Comparison of ENCODE assay signal across 8 cellular contexts in the genomic region with DNA sequence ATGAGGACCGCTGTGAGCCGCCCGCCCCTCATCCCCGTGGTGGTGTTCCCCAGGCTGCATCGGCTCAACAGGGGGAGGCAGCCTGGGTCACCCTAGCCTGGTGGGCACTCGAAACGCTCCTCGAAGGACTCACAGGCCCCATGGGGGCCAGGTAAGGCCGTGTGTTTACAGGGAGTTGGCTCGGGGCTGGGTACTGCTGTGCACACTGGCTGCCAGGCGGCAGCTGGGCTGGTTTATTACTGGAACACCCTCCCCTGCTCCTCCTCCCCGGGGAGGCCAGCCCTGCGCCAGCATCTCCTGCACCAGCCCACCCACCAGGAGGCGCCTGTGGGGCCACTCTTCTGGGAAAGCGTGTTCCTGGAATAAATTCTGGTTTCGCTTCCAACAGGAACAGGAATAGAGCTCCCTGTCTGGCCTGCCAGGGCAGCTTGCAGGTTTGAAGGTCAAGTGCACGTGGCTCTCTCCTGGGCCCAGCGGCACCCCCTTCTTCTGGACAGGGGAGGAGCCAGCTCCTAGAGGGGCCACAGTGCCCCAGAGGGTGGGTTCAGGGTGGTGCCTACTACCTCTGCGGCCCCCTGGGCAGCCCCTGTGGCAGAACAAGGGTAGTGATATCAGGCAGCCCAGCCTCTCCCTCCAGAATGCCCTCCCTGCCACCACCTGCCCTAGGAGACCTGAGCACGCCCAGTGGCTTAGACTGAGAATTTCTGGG. TPM values are rescaled to one million over a fixed set of nuclear protein-coding genes. Genes with fewer than 3 reads are reported as not detected.
DNase-seq lines count a peak whose midpoint lies in the region; ATAC-seq, FAIRE-seq and TF ChIP-seq lines count a peak whose summit lies in the region.

No MANE protein-coding gene starts in this region.

- 30 to 40% (median 37%) methylated on average over 8 to 20 of the region's 20 CpGs for WGBS in adrenal gland, 4 donors
- WGBS in small intestine, 3 donors, result 17 to 45% (median 34%) methylated on average over 17 to 20 of the region's 20 CpGs

- TF ChIP-seq POLR2A in adrenal gland (IDR thresholded peaks at IDR 0.05), result no peak

- H3K27me3 ChIP-seq in adrenal gland, result no peaks in the 10 kb centered on the region
- H3K27me3 ChIP-seq in small intestine (ENCODE audit: control insufficient read depth in 2 of 2, insufficient read depth in 2 of 2, low read length in 2 of 2), result no peaks in the 10 kb centered on the region

- no peak for ATAC-seq in HG03135 (IDR thresholded peaks at IDR 0.05; ENCODE audit: unreplicated experiment)

- H3K36me3 ChIP-seq in adrenal gland (replicated peaks in 1 of 2) (peaks cover 0 to 11% of the 10 kb centered on the region in 2 donors), small intestine (ENCODE audit: control insufficient read depth in 2 of 2, insufficient read depth in 2 of 2, low read length in 2 of 2) (peaks cover 0 to 3% of the 10 kb centered on the region in 2 donors)

- intact Hi-C loops in adrenal gland (cut with DNase I), result loop anchor here in 1 of 2 donors (5.0 kb wide), 1 partner anchor 36 kb away; no protein-coding TSS in a partner anchor

- no peak for FAIRE-seq in small intestine (lab: Jason Lieb, UNC)

- H3K9me3 ChIP-seq in adrenal gland (replicated peaks in 1 of 3), result no peaks in the 10 kb centered on the region
- H3K9me3 ChIP-seq in small intestine (ENCODE audit: control insufficient read depth, low read depth), result no peaks in the 10 kb centered on the region

- DNase-seq in activated effector memory CD4-positive, alpha-beta T cell treated with Interleukin-2 at 50 U/mL for 16 hours, result peak; percentile 8
- DNase-seq in activated effector memory CD4-positive, alpha-beta T cell treated with anti-CD3 and anti-CD28 coated beads, Interleukin-2, amount 50 U/mL, for 16 hours, result no peak
- DNase-seq in NCI-H345 treated with DMSO at 0.1 percent for 48 hours (lab: John Stamatoyannopoulos, UW; ENCODE audit: unreplicated experiment), result peak; percentile 36
- peak; percentile 88 to 97 (median 95) for DNase-seq in adrenal gland
- DNase-seq in hepatic stellate cell (ENCODE audit: low spot score), result peak; percentile 86
- peak; percentile 98 for DNase-seq in small intestine
- no peak for DNase-seq in T-helper 9 cell

- peak; percentile 63 to 89 (median 78) for TF ChIP-seq CTCF in adrenal gland (IDR thresholded peaks at IDR 0.05)

- H3K4me3 ChIP-seq in adrenal gland, result no peak overlapping the region
- no peak overlapping the region for H3K4me3 ChIP-seq in small intestine (ENCODE audit: low read depth in 1 of 2, low read length in 2 of 2)

- peak overlapping the region; percentile 77 to 93 (median 85) for H3K27ac ChIP-seq in adrenal gland
- H3K27ac ChIP-seq in small intestine (ENCODE audit: low read depth in 1 of 2, low read length in 1 of 2), result peak overlapping the region; percentile 74 to 85

- H3K4me1 ChIP-seq in adrenal gland (replicated peaks in 1 of 2), result peaks cover 14 to 15% of the 10 kb centered on the region in 2 donors
- H3K4me1 ChIP-seq in small intestine (ENCODE audit: control insufficient read depth in 2 of 2, insufficient read depth in 1 of 2, low read depth in 1 of 2, low read length in 1 of 2), result peaks cover 0 to 5% of the 10 kb centered on the region in 2 donors

RNA-seq across cellular contexts. Expression of a gene that starts 11.3 kb away (rescaled TPM):
- 100 to 1,000 TPM in 1 of 8 donors, 10 to 100 TPM in 7; 63.5 to 115 (median 77.4) TPM for total RNA-seq in adrenal gland
- 100 to 1,000 TPM in 2 of 3 donors, 1 to 10 TPM in 1; 5.0 to 248 (median 144) TPM for polyA plus RNA-seq in adrenal gland
- polyA plus RNA-seq in small intestine, result 10 to 100 TPM; 19.5 to 87.6 (median 45.9) TPM

RNA-seq across cellular contexts. Expression of a gene that starts 13.1 kb away (rescaled TPM):
- under 1 TPM in 2 of 8 donors, not detected in 6; 0.46 to 0.92 TPM for total RNA-seq in adrenal gland
- polyA plus RNA-seq in adrenal gland (1 to 10 TPM in 2 of 3 donors, under 1 TPM in 1; 0.22 to 3.1 (median 2.6) TPM), small intestine (1 to 10 TPM in 1 of 3 donors, under 1 TPM in 1, not detected in 1; 0.49 to 2.5 TPM)

RNA-seq across cellular contexts. Expression of a gene that starts 17.8 kb away (rescaled TPM):
- total RNA-seq in adrenal gland, result 1 to 10 TPM in 3 of 8 donors, under 1 TPM in 2, not detected in 3; 0.11 to 2.9 (median 2.1) TPM
- 10 to 100 TPM in 1 of 3 donors, 1 to 10 TPM in 1, under 1 TPM in 1; 0.29 to 48.7 (median 4.1) TPM for polyA plus RNA-seq in adrenal gland
- 1 to 10 TPM; 1.2 to 2.2 (median 2.2) TPM for polyA plus RNA-seq in small intestine

RNA-seq across cellular contexts. Expression of a gene that starts 38.6 kb away (rescaled TPM):
- total RNA-seq in adrenal gland, result 1,000 to 10,000 TPM in 5 of 8 donors, 100 to 1,000 TPM in 3; 583 to 2,018 (median 1,149) TPM
- polyA plus RNA-seq in adrenal gland (1,000 to 10,000 TPM in 1 of 3 donors, 100 to 1,000 TPM in 2; 546 to 2,717 (median 747) TPM), small intestine (1,000 to 10,000 TPM; 1,002 to 1,191 (median 1,009) TPM)

RNA-seq across cellular contexts. Expression of a gene that starts 49.4 kb away (rescaled TPM):
- total RNA-seq in adrenal gland, result 100 to 1,000 TPM; 134 to 491 (median 236) TPM
- polyA plus RNA-seq in adrenal gland (100 to 1,000 TPM; 180 to 324 (median 250) TPM), small intestine (100 to 1,000 TPM; 310 to 411 (median 372) TPM)

Comparison
In these comparisons a context has a peak if more than half of its experiments do, and no peak if none do; other contexts are left out.
1. DNase-seq: peak in activated effector memory CD4-positive, alpha-beta T cell treated with Interleukin-2 at 50 U/mL for 16 hours (single experiment), NCI-H345 treated with DMSO at 0.1 percent for 48 hours (single experiment), adrenal gland (7 of 7), hepatic stellate cell (single experiment) and small intestine (single experiment); none in activated effector memory CD4-positive, alpha-beta T cell treated with anti-CD3 and anti-CD28 coated beads, Interleukin-2, amount 50 U/mL, for 16 hours (single experiment) and T-helper 9 cell (single experiment).